23 cellular contexts compared by ENCODE assay signal in genomic region chr11:122963981-122964380, GRCh38. TPM values are rescaled to one million over a fixed set of nuclear protein-coding genes. Genes with fewer than 3 reads are reported as not detected.
DNase-seq lines count a peak whose midpoint lies in the region; FAIRE-seq and TF ChIP-seq lines count a peak whose summit lies in the region.
"Had no signal": no experiment of that assay in that cellular context is flagged by ENCODE, and none has a peak within 500 bp of the region (broad histone marks: within the 10 kb centered on the region; RNA-seq: fewer than 3 reads in every experiment).

No MANE protein-coding gene starts in this region.

- H3K9me1 ChIP-seq in keratinocyte (ENCODE audit: control insufficient read depth, extremely low read depth, insufficient read depth, low read length), result no peaks in the 10 kb centered on the region

- intact Hi-C loops in esophagus muscularis mucosa (cut with DNase I), result no loop called here

- no peak for TF ChIP-seq POLR2A in esophagus muscularis mucosa (IDR thresholded peaks at IDR 0.05; ENCODE audit: low read depth)

- dilution Hi-C loops in keratinocyte (cut with MboI; ENCODE audit: extremely low pct_ligation_motif_present, low sequenced_read_pairs), result no loop called here

- H2AFZ ChIP-seq in keratinocyte (ENCODE audit: control insufficient read depth, low read length), result no peak overlapping the region
- H2AFZ ChIP-seq: GM23338 had no signal

- H3K79me2 ChIP-seq in keratinocyte (ENCODE audit: control insufficient read depth, insufficient read depth, low read length), result no peaks in the 10 kb centered on the region

- peak; percentile 50 for DNase-seq in NCI-H2171 treated with DMSO at 0.1 percent for 48 hours (lab: John Stamatoyannopoulos, UW)
- DNase-seq in NCI-H2171 (lab: John Stamatoyannopoulos, UW), result no peak
- DNase-seq in NCI-H1930 (lab: John Stamatoyannopoulos, UW), result peak; percentile 76 to 86
- DNase-seq in bronchial epithelial cell (ENCODE audit: low read depth), result peak; percentile 80
- no peak for DNase-seq in keratinocyte (ENCODE audit: low read depth, low spot score)
- no peak for DNase-seq in esophagus muscularis mucosa (ENCODE audit: extremely low spot score)
- DNase-seq in pons (ENCODE audit: low spot score), result no peak
- DNase-seq: AML-193; Caco-2; CD4-positive, alpha-beta T cell; H7; HFFc6 had no signal

- H3K27ac ChIP-seq in keratinocyte (ENCODE audit: control insufficient read depth, insufficient read depth, low read length), result no peak overlapping the region
- no peak overlapping the region for H3K27ac ChIP-seq in esophagus muscularis mucosa (replicated peaks in 1 of 4)
- H3K27ac ChIP-seq: 22Rv1, A549, C4-2B, HL-60 had no signal

- no peaks in the 10 kb centered on the region for H3K36me3 ChIP-seq in bronchial epithelial cell (ENCODE audit: control insufficient read depth, insufficient read depth, low read length)
- no peaks in the 10 kb centered on the region for H3K36me3 ChIP-seq in keratinocyte (ENCODE audit: control insufficient read depth in 2 of 2, extremely low read depth in 1 of 2, insufficient read depth in 2 of 2, low read length in 2 of 2)
- peaks cover 0 to 11% (median 0%) of the 10 kb centered on the region in 4 donors for H3K36me3 ChIP-seq in esophagus muscularis mucosa

- TF ChIP-seq CTCF in bronchial epithelial cell (IDR thresholded peaks at IDR 0.05; ENCODE audit: insufficient read depth, low read length, severe bottlenecking) (no peak), keratinocyte (optimal IDR thresholded peaks at IDR 0.05 in 1 of 3, IDR thresholded peaks at IDR 0.05 in 1 of 3, conservative IDR thresholded peaks at IDR 0.05 in 1 of 3; ENCODE audit: extremely low read depth in 1 of 3, insufficient read depth in 2 of 3, low read length in 3 of 3) (no peak), esophagus muscularis mucosa (IDR thresholded peaks at IDR 0.05) (no peak)

- H3K4me1 ChIP-seq in keratinocyte (ENCODE audit: control insufficient read depth, extremely low read depth, insufficient read depth, low read length) (no peaks in the 10 kb centered on the region), esophagus muscularis mucosa (no peaks in the 10 kb centered on the region)
- H3K4me1 ChIP-seq: A549, Caco-2 had no signal

- peak overlapping the region; percentile 42 for H3K4me2 ChIP-seq in keratinocyte (ENCODE audit: control insufficient read depth, extremely low read depth, insufficient read depth, low read depth, low read length)
- H3K4me2 ChIP-seq: A549, GM23338 had no signal

- H3K4me3 ChIP-seq in bronchial epithelial cell (ENCODE audit: low read depth, low read length) (no peak overlapping the region), keratinocyte (ENCODE audit: control insufficient read depth in 2 of 3, extremely low read depth in 1 of 3, insufficient read depth in 2 of 3, low read depth in 1 of 3, low read length in 3 of 3) (no peak overlapping the region), esophagus muscularis mucosa (no peak overlapping the region)
- H3K4me3 ChIP-seq: A549, GM23338 had no signal

- no peak overlapping the region for H3K9ac ChIP-seq in keratinocyte (ENCODE audit: control insufficient read depth, extremely low read depth, insufficient read depth, low read length)

- H3K9me3 ChIP-seq in keratinocyte (ENCODE audit: control insufficient read depth, low read depth, low read length), result no peaks in the 10 kb centered on the region
- no peaks in the 10 kb centered on the region for H3K9me3 ChIP-seq in esophagus muscularis mucosa
- H3K9me3 ChIP-seq: A549, Caco-2 had no signal

- 76% methylated on average over 4 of the region's 4 CpGs for WGBS in esophagus muscularis mucosa

- peaks cover 3% of the 10 kb centered on the region for H3K27me3 ChIP-seq in bronchial epithelial cell (ENCODE audit: control insufficient read depth, insufficient read depth, low read length)
- H3K27me3 ChIP-seq in keratinocyte (ENCODE audit: control insufficient read depth, extremely low read depth, insufficient read depth, low read length), result peaks cover 12% of the 10 kb centered on the region
- H3K27me3 ChIP-seq in esophagus muscularis mucosa, result peaks cover 0 to 14% (median 0%) of the 10 kb centered on the region in 4 donors

- no peaks in the 10 kb centered on the region for H4K20me1 ChIP-seq in keratinocyte (ENCODE audit: control insufficient read depth, extremely low read depth, insufficient read depth, low read length)

- no peak for TF ChIP-seq EP300 in esophagus muscularis mucosa (IDR thresholded peaks at IDR 0.05)

- no peak for FAIRE-seq in bronchial epithelial cell (lab: Jason Lieb, UNC)
- peak; percentile 77 for FAIRE-seq in keratinocyte (lab: Jason Lieb, UNC)
- FAIRE-seq: A549, D721Med, G401.6, GM12891, GM18507 had no signal

RNA-seq across cellular contexts. Expression of gene BSX, which starts 17.7 kb away (rescaled TPM):
- not detected in 2 replicates for total RNA-seq in bronchial epithelial cell
- not detected in 3 replicates for polyA plus RNA-seq in keratinocyte
- not detected for polyA plus RNA-seq in keratinocyte (2011; ENCODE audit: low read depth)
- polyA plus RNA-seq in keratinocyte (2011; cell fraction: cytosol; rRNA removed), result not detected in 2 replicates
- polyA plus RNA-seq in keratinocyte (2011; cell fraction: nucleus; rRNA removed), result not detected in 2 replicates
- polyA plus RNA-seq in keratinocyte (2012; ENCODE audit: low replicate concordance), result not detected in 2 replicates
- polyA minus RNA-seq in keratinocyte, result not detected in 3 replicates
- polyA minus RNA-seq in keratinocyte (2011; cell fraction: cytosol; rRNA and poly(A)+ RNA removed), result not detected
- not detected in 2 replicates for polyA minus RNA-seq in keratinocyte (2011; cell fraction: nucleus; rRNA and poly(A)+ RNA removed)
- total RNA-seq in esophagus muscularis mucosa, result not detected
- total RNA-seq: Caco-2; CD4-positive, alpha-beta T cell; GM23338; H7; HFFc6; HT1080 had no signal
- polyA plus RNA-seq: A549, BJ, GM23338 had no signal

Comparison
In these comparisons a context has a peak if more than half of its experiments do, and no peak if none do; other contexts are left out.
1. DNase-seq: peak in NCI-H2171 treated with DMSO at 0.1 percent for 48 hours (single experiment), NCI-H1930 (2 of 2) and bronchial epithelial cell (single experiment); none in NCI-H2171 (single experiment), keratinocyte (single experiment), esophagus muscularis mucosa (single experiment) and pons (single experiment).